Comparison of ENCODE assay signal across 19 cellular contexts in genomic region chr18:75124967-75125358, GRCh38.
A peak's percentile ranks its signal among the peaks of the same experiment; 100 is the strongest.
DNase-seq lines count a peak whose midpoint lies in the region; ATAC-seq and TF ChIP-seq lines count a peak whose summit lies in the region.
"Had no signal": no experiment of that assay in that cellular context is flagged by ENCODE, and none has a peak within 500 bp of the region (broad histone marks: within the 10 kb centered on the region; RNA-seq: fewer than 3 reads in every experiment).

No MANE protein-coding gene starts in this region.

- H3K4me1 Mint-ChIP-seq in osteocyte (ENCODE audit: unreplicated experiment), result peaks cover 10% of the 10 kb centered on the region
- H3K4me1 Mint-ChIP-seq: stimulated activated naive B cell treated with anti-CD40 and anti-IgM and Interleukin-4, amounts not matched to agents 10 μg/mL and 1 μg/mL and 100 μg/mL, for 72 hours had no signal

- H3K27ac Mint-ChIP-seq in osteocyte (ENCODE audit: unreplicated experiment), result no peak overlapping the region
- H3K27ac Mint-ChIP-seq: activated CD4-positive, alpha-beta memory T cell treated with anti-CD3 and anti-CD28 coated beads for 36 hours; nephron progenitor cell; stimulated activated naive B cell treated with anti-CD40 and anti-IgM and Interleukin-4, amounts not matched to agents 10 μg/mL and 1 μg/mL and 100 μg/mL, for 72 hours had no signal

- H3K4me3 Mint-ChIP-seq in osteocyte (ENCODE audit: unreplicated experiment), result no peak overlapping the region
- H3K4me3 Mint-ChIP-seq: activated CD4-positive, alpha-beta memory T cell treated with anti-CD3 and anti-CD28 coated beads for 36 hours; nephron progenitor cell; stimulated activated naive B cell treated with anti-CD40 and anti-IgM and Interleukin-4, amounts not matched to agents 10 μg/mL and 1 μg/mL and 100 μg/mL, for 72 hours had no signal

- peaks cover 3% of the 10 kb centered on the region for H3K27me3 Mint-ChIP-seq in osteocyte (ENCODE audit: unreplicated experiment)

- H3K9me3 Mint-ChIP-seq in osteocyte (ENCODE audit: unreplicated experiment), result no peaks in the 10 kb centered on the region
- H3K9me3 Mint-ChIP-seq: activated CD4-positive, alpha-beta memory T cell treated with anti-CD3 and anti-CD28 coated beads for 36 hours; activated naive CD4-positive, alpha-beta T cell treated with anti-CD3 and anti-CD28 coated beads, Interleukin-2, amount 50 U/mL, for 72 hours; nephron progenitor cell had no signal

- no peaks in the 10 kb centered on the region for H3K36me3 Mint-ChIP-seq in osteocyte (ENCODE audit: unreplicated experiment)
- H3K36me3 Mint-ChIP-seq: activated CD4-positive, alpha-beta memory T cell treated with anti-CD3 and anti-CD28 coated beads for 36 hours; activated naive CD4-positive, alpha-beta T cell treated with anti-CD3 and anti-CD28 coated beads, Interleukin-2, amount 50 U/mL, for 72 hours had no signal

- no peak for TF ChIP-seq CTCF in osteocyte (IDR thresholded peaks at IDR 0.05)

- peak; percentile 49 for DNase-seq in DMS 273 treated with DMSO at 0.1 percent for 48 hours (lab: John Stamatoyannopoulos, UW)
- peak; percentile 51 for DNase-seq in NCI-H1694 treated with DMSO at 0.1 percent for 48 hours (lab: John Stamatoyannopoulos, UW)
- DNase-seq in osteocyte (ENCODE audit: extremely low spot score, unreplicated experiment), result peak; percentile 67
- no peak for DNase-seq in NCI-H2196 treated with DMSO at 0.1 percent for 48 hours (lab: John Stamatoyannopoulos, UW; ENCODE audit: unreplicated experiment)
- DNase-seq in activated CD4-positive, alpha-beta T cell treated with anti-CD3 and anti-CD28 coated beads for 1 hour, result no peak
- no peak for DNase-seq in NCI-H146 (lab: John Stamatoyannopoulos, UW)
- DNase-seq: activated CD4-positive, alpha-beta memory T cell treated with anti-CD3 and anti-CD28 coated beads for 36 hours; NCI-H1048; NCI-H187 treated with DMSO at 0.1 percent for 48 hours; NCI-H446 treated with DMSO at 0.1 percent for 48 hours; nephron progenitor cell; NK-92 treated with Interleukin-12 subunit alpha and Interleukin-12 subunit beta, amount 100 ng/mL, for 24 hours; SIG-M5; stimulated activated CD4-positive, alpha-beta T cell treated with anti-CD3 and anti-CD28 coated beads, Interleukin-15, amount 100 ng/mL, for 24 hours; stimulated activated naive B cell treated with anti-CD40 and anti-IgM and Interleukin-4, amounts not matched to agents 10 μg/mL and 1 μg/mL and 100 μg/mL, for 72 hours had no signal

- peak; percentile 52 for ATAC-seq in SK-N-SH treated with all-trans-retinoic acid at 6 μM for 48 hours
- no peak for ATAC-seq in HG02840 (IDR thresholded peaks at IDR 0.05; ENCODE audit: low FRiP score, unreplicated experiment)
- ATAC-seq: activated CD4-positive, CD25-positive, alpha-beta regulatory T cell treated with anti-CD3 and anti-CD28 coated beads, Interleukin-2, amount 50 U/mL, for 24 hours; activated naive CD4-positive, alpha-beta T cell treated with anti-CD3 and anti-CD28 coated beads, Interleukin-2, amount 50 U/mL, for 72 hours had no signal

TF ChIP-seq in SK-N-SH treated with all-trans-retinoic acid at 6 μM for 48 hours, 23 proteins besides CTCF, POLR2A, EP300 and RAD21:
- TF ChIP-seq GLIS3 (CRISPR knock-in tag; IDR thresholded peaks at IDR 0.05) (no peak), TCF4 (CRISPR knock-in tag; IDR thresholded peaks at IDR 0.05; ENCODE audit: borderline replicate concordance) (peak; percentile 39; the same call in 1 of the 2 replicates), ZFP3 (CRISPR knock-in tag; IDR thresholded peaks at IDR 0.05) (no peak)

Comparison
In these comparisons a context has a peak if more than half of its experiments do, and no peak if none do; other contexts are left out.
1. DNase-seq: peak in DMS 273 treated with DMSO at 0.1 percent for 48 hours (single experiment), NCI-H1694 treated with DMSO at 0.1 percent for 48 hours (single experiment) and osteocyte (single experiment); none in NCI-H2196 treated with DMSO at 0.1 percent for 48 hours (single experiment), activated CD4-positive, alpha-beta T cell treated with anti-CD3 and anti-CD28 coated beads for 1 hour (single experiment) and NCI-H146 (single experiment).